ENCODE assay signal across 28 cellular contexts in the genomic region with DNA sequence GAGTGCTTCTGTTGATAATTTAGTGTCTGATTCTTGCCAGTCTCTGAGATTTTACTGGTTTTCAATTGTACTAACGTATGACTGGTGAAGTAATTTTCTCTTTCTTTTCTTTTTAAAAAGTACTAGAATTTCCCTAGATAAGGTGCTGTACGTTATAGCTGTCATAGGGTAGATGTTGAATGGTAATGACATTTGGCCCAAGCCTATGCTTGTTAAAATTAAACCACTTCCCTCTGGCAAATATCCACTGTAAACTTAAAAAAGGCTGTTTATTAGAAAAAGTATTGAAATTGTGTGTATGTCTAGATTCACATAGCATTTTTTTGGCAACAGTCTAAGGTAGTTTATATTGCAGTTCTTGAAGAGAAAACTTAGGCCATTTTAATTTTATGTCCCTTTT.
"Had no signal": no experiment of that assay in that cellular context is flagged by ENCODE, and none has a peak within 500 bp of the region (broad histone marks: within the 10 kb centered on the region; RNA-seq: fewer than 3 reads in every experiment).

No MANE protein-coding gene starts in this region.

- H3K9me3 ChIP-seq: esophagus muscularis mucosa, neutrophil, pancreas, suprapubic skin, transverse colon, upper lobe of right lung, uterus had no signal

- H3K4me3 ChIP-seq: coronary artery, esophagus muscularis mucosa, pancreas, smooth muscle cell, suprapubic skin, transverse colon, upper lobe of right lung, uterus had no signal

- H3K4me3 Mint-ChIP-seq: immature natural killer cell; natural killer cell; neural crest cell; stimulated activated naive CD8-positive, alpha-beta T cell treated with anti-CD3 and anti-CD28 coated beads, Interleukin-15, amount 100 ng/mL, for 72 hours had no signal

- ATAC-seq: left colon; natural killer cell; sciatic nerve; stimulated activated naive CD8-positive, alpha-beta T cell treated with anti-CD3 and anti-CD28 coated beads, Interleukin-15, amount 100 ng/mL, for 72 hours; upper lobe of right lung had no signal

- H3K36me3 ChIP-seq: pancreas, uterus had no signal

- H3K9me3 Mint-ChIP-seq: immature natural killer cell had no signal

- H3K4me1 Mint-ChIP-seq: neural crest cell; stimulated activated naive CD8-positive, alpha-beta T cell treated with anti-CD3 and anti-CD28 coated beads, Interleukin-15, amount 100 ng/mL, for 72 hours had no signal

- DNase-seq: dermis blood vessel endothelial cell; effector memory CD4-positive, alpha-beta T cell; foreskin melanocyte; hypothalamus; immature natural killer cell; islet precursor cell; kidney glomerular epithelial cell; left colon; mesendoderm; natural killer cell; pancreas; retina; stimulated activated CD4-positive, alpha-beta T cell treated with anti-CD3 and anti-CD28 coated beads, Interleukin-12 subunit alpha, Interleukin-12 subunit beta, amount 100 ng/mL, for 4 hours; stimulated activated CD4-positive, alpha-beta T cell treated with anti-CD3 and anti-CD28 coated beads, Interleukin-1b, Interleukin-23, amount 100 ng/mL, for 48 hours; stimulated activated CD4-positive, alpha-beta T cell treated with anti-CD3 and anti-CD28 coated beads, Interleukin-4, amount 100 ng/mL, for 1 hour; stimulated activated CD8-positive, alpha-beta memory T cell treated with anti-CD3 and anti-CD28 coated beads, Interleukin-4, amount 100 ng/mL, for 48 hours; stimulated activated naive CD4-positive, alpha-beta T cell; stimulated activated naive CD8-positive, alpha-beta T cell treated with anti-CD3 and anti-CD28 coated beads, Interleukin-15, amount 100 ng/mL, for 72 hours; transverse colon; upper lobe of right lung; uterus had no signal

- H3K27me3 Mint-ChIP-seq: stimulated activated naive CD8-positive, alpha-beta T cell treated with anti-CD3 and anti-CD28 coated beads, Interleukin-15, amount 100 ng/mL, for 72 hours had no signal

- H3K27me3 ChIP-seq: esophagus muscularis mucosa, neutrophil, pancreas, suprapubic skin, transverse colon, upper lobe of right lung, uterus had no signal

- H3K4me1 ChIP-seq: suprapubic skin, transverse colon, upper lobe of right lung, uterus had no signal

- H3K27ac ChIP-seq: coronary artery, esophagus muscularis mucosa, neutrophil, pancreas, suprapubic skin, transverse colon, upper lobe of right lung, uterus had no signal
